Comparison of ENCODE assay signal across 17 cellular contexts in genomic region chr6:79302341-79302740, GRCh38.
"Had no signal": no experiment of that assay in that cellular context is flagged by ENCODE, and none has a peak within 500 bp of the region (broad histone marks: within the 10 kb centered on the region; RNA-seq: fewer than 3 reads in every experiment).

No MANE protein-coding gene starts in this region.

- H3K9me3 ChIP-seq: heart right ventricle, sigmoid colon, spleen, testis had no signal

- ATAC-seq: activated T-cell treated with anti-CD3 and anti-CD28 coated beads, Interleukin-2, amount 50 U/mL, for 72 hours; heart right ventricle; left lobe of liver; stimulated activated naive CD8-positive, alpha-beta T cell treated with anti-CD3 and anti-CD28 coated beads, Interleukin-15, amount 100 ng/mL, for 72 hours had no signal

- H3K27me3 ChIP-seq: heart right ventricle, sigmoid colon, spleen, testis had no signal

- H3K36me3 ChIP-seq: heart right ventricle, sigmoid colon, spleen had no signal

- DNase-seq: activated B cell treated with CpG ODN at 0.5 μM for 24 hours; activated CD4-positive, alpha-beta T cell treated with anti-CD3 and anti-CD28 coated beads, Interleukin-2, amount 10 ng/mL, durations not matched to agents 24 days and 14 days; activated CD8-positive, alpha-beta memory T cell treated with anti-CD3 and anti-CD28 coated beads, Interleukin-2, amount 50 U/mL, for 48 hours; activated naive CD8-positive, alpha-beta T cell treated with anti-CD3 and anti-CD28 coated beads for 36 hours; activated T-cell treated with anti-CD3 and anti-CD28 coated beads, Interleukin-2, amount 50 U/mL, for 72 hours; amygdala; cortex of kidney; effector CD8-positive, alpha-beta T cell; heart right ventricle; mesenchymal stem cell; nephron progenitor cell; occipital lobe; sigmoid colon; spleen; stimulated activated naive CD8-positive, alpha-beta T cell treated with anti-CD3 and anti-CD28 coated beads, Interleukin-15, amount 100 ng/mL, for 72 hours; testis had no signal

- H3K4me3 ChIP-seq: heart right ventricle, sigmoid colon, spleen, testis had no signal

- H3K27ac ChIP-seq: heart right ventricle, sigmoid colon, spleen, testis had no signal

- H3K4me1 ChIP-seq: heart right ventricle, sigmoid colon, spleen, testis had no signal
